Comparison of ENCODE assay signal across 8 cellular contexts in genomic region chr11:11157201-11157600, GRCh38.
A peak's percentile ranks its signal among the peaks of the same experiment; 100 is the strongest.
DNase-seq lines count a peak whose midpoint lies in the region; ATAC-seq and TF ChIP-seq lines count a peak whose summit lies in the region.

No MANE protein-coding gene starts in this region.

- H3K9me3 ChIP-seq in GM23248 (ENCODE audit: low read depth) (no peaks in the 10 kb centered on the region), T-helper 17 cell (ENCODE audit: control insufficient read depth, low read length, poor library complexity, severe bottlenecking) (no peaks in the 10 kb centered on the region)

- H3K27ac ChIP-seq in GM23248, result no peak overlapping the region

- H3K36me3 ChIP-seq in GM23248 (ENCODE audit: low read depth), result no peaks in the 10 kb centered on the region

- no peak overlapping the region for H3K9ac ChIP-seq in GM23248

- DNase-seq in AG09319 (ENCODE audit: extremely low read depth, low read depth) (no peak), GM23248 (peak; percentile 67), T-helper 17 cell (peak; percentile 29 to 59 (median 37))
- DNase-seq in central memory CD8-positive, alpha-beta T cell (ENCODE audit: low spot score in 2 of 2), result no peak
- DNase-seq in naive thymus-derived CD8-positive, alpha-beta T cell, result peak; percentile 48 to 87 (median 58)

- H3K79me2 ChIP-seq in GM23248 (ENCODE audit: insufficient read depth), result no peaks in the 10 kb centered on the region

- peaks cover 20% of the 10 kb centered on the region for H3K4me1 Mint-ChIP-seq in T-helper 17 cell
- peaks cover 9% of the 10 kb centered on the region for H3K4me1 Mint-ChIP-seq in central memory CD8-positive, alpha-beta T cell
- peaks cover 9 to 43% (median 22%) of the 10 kb centered on the region in 4 donors for H3K4me1 Mint-ChIP-seq in naive thymus-derived CD8-positive, alpha-beta T cell

- H4K20me1 ChIP-seq in GM23248 (ENCODE audit: insufficient read depth), result no peaks in the 10 kb centered on the region

- ATAC-seq in T-helper 17 cell (peak; percentile 63), HG02798 (IDR thresholded peaks at IDR 0.05; ENCODE audit: poor library complexity, unreplicated experiment) (no peak), GM19035 (IDR thresholded peaks at IDR 0.05; ENCODE audit: unreplicated experiment) (no peak), HG02642 (IDR thresholded peaks at IDR 0.05; ENCODE audit: poor library complexity, unreplicated experiment) (no peak)
- ATAC-seq in central memory CD8-positive, alpha-beta T cell (replicated peaks; ENCODE audit: extremely low read depth, poor library complexity, severe bottlenecking), result peak; percentile 48
- ATAC-seq in naive thymus-derived CD8-positive, alpha-beta T cell, result peak; percentile 74 to 84

- no peak overlapping the region for H2AFZ ChIP-seq in GM23248

- no peaks in the 10 kb centered on the region for H3K9me2 ChIP-seq in GM23248 (ENCODE audit: insufficient read depth)

- POLR2A ChIA-PET in naive thymus-derived CD8-positive, alpha-beta T cell (lab: Charles Lee), result interaction anchor here (1.0 to 3.2 kb wide), 6 partner anchors 17 to 223 kb away, joined by 3 to 22 read pairs (median 4); no protein-coding TSS in a partner anchor

- 75 to 77% methylated on average over 7 of the region's 7 CpGs for WGBS in GM23248 (ENCODE audit: low coverage in 1 of 2, low lambda C conversion rate in 2 of 2, missing lambda C conversion rate in 2 of 2), 2 experiments

- no peak overlapping the region for H3K4me2 ChIP-seq in GM23248 (ENCODE audit: unreplicated experiment)

- no peaks in the 10 kb centered on the region for H3K9me3 Mint-ChIP-seq in central memory CD8-positive, alpha-beta T cell
- H3K9me3 Mint-ChIP-seq in naive thymus-derived CD8-positive, alpha-beta T cell, result peaks cover 0 to 4% (median 0%) of the 10 kb centered on the region in 9 donors

- TF ChIP-seq CTCF in AG09319 (IDR thresholded peaks at IDR 0.05; ENCODE audit: low read depth, low read length), result peak; percentile 51

- H3K36me3 Mint-ChIP-seq in T-helper 17 cell (ENCODE audit: low read depth), result peaks cover 3% of the 10 kb centered on the region
- H3K36me3 Mint-ChIP-seq in central memory CD8-positive, alpha-beta T cell (ENCODE audit: insufficient read depth), result peaks cover 1% of the 10 kb centered on the region
- peaks cover 0 to 9% (median 0%) of the 10 kb centered on the region in 3 donors for H3K36me3 Mint-ChIP-seq in naive thymus-derived CD8-positive, alpha-beta T cell

- H3F3A ChIP-seq in GM23248 (ENCODE audit: insufficient read depth), result no peaks in the 10 kb centered on the region

- no peak overlapping the region for H3K4me3 ChIP-seq in GM23248

- H3K27me3 Mint-ChIP-seq in T-helper 17 cell, result no peaks in the 10 kb centered on the region
- H3K27me3 Mint-ChIP-seq in central memory CD8-positive, alpha-beta T cell, result peaks cover 9% of the 10 kb centered on the region
- peaks cover 0 to 1% (median 0%) of the 10 kb centered on the region in 5 donors for H3K27me3 Mint-ChIP-seq in naive thymus-derived CD8-positive, alpha-beta T cell

- H3K27me3 ChIP-seq in GM23248 (replicated peaks; ENCODE audit: insufficient read depth), result peaks cover under 1% of the 10 kb centered on the region; the same call in 1 of the 2 replicates

- in situ Hi-C loops in GM23248 (cut with MboI), result loop anchor here (25.0 kb wide), 1 partner anchor 370 kb away; no protein-coding TSS in a partner anchor

- H3K27ac Mint-ChIP-seq in T-helper 17 cell, result peak overlapping the region; percentile 95
- peak overlapping the region; percentile 33 for H3K27ac Mint-ChIP-seq in central memory CD8-positive, alpha-beta T cell (ENCODE audit: low read depth)
- peak overlapping the region; percentile 63 to 98 (median 92) for H3K27ac Mint-ChIP-seq in naive thymus-derived CD8-positive, alpha-beta T cell

- H3K4me1 ChIP-seq in GM23248 (ENCODE audit: insufficient read depth), result no peaks in the 10 kb centered on the region

- no peak overlapping the region for H3K4me3 Mint-ChIP-seq in T-helper 17 cell
- H3K4me3 Mint-ChIP-seq in central memory CD8-positive, alpha-beta T cell, result no peak overlapping the region
- peak overlapping the region in 3 of 10 donors; percentile 73 to 87 (median 83) for H3K4me3 Mint-ChIP-seq in naive thymus-derived CD8-positive, alpha-beta T cell

Comparison
In these comparisons a context has a peak if more than half of its experiments do, and no peak if none do; other contexts are left out.
1. DNase-seq: peak in GM23248 (single experiment), T-helper 17 cell (3 of 3) and naive thymus-derived CD8-positive, alpha-beta T cell (10 of 10); none in AG09319 (single experiment) and central memory CD8-positive, alpha-beta T cell (0 of 2).
2. ATAC-seq: peak in T-helper 17 cell (single experiment), central memory CD8-positive, alpha-beta T cell (single experiment) and naive thymus-derived CD8-positive, alpha-beta T cell (2 of 2); none in HG02798 (single experiment), GM19035 (single experiment) and HG02642 (single experiment).
3. H3K27ac Mint-ChIP-seq: peak in every context shown above with its lines; median percentile 95 in T-helper 17 cell; 92 in naive thymus-derived CD8-positive, alpha-beta T cell; 33 in central memory CD8-positive, alpha-beta T cell.